ENCODE assay signal across 9 cellular contexts in the genomic region with DNA sequence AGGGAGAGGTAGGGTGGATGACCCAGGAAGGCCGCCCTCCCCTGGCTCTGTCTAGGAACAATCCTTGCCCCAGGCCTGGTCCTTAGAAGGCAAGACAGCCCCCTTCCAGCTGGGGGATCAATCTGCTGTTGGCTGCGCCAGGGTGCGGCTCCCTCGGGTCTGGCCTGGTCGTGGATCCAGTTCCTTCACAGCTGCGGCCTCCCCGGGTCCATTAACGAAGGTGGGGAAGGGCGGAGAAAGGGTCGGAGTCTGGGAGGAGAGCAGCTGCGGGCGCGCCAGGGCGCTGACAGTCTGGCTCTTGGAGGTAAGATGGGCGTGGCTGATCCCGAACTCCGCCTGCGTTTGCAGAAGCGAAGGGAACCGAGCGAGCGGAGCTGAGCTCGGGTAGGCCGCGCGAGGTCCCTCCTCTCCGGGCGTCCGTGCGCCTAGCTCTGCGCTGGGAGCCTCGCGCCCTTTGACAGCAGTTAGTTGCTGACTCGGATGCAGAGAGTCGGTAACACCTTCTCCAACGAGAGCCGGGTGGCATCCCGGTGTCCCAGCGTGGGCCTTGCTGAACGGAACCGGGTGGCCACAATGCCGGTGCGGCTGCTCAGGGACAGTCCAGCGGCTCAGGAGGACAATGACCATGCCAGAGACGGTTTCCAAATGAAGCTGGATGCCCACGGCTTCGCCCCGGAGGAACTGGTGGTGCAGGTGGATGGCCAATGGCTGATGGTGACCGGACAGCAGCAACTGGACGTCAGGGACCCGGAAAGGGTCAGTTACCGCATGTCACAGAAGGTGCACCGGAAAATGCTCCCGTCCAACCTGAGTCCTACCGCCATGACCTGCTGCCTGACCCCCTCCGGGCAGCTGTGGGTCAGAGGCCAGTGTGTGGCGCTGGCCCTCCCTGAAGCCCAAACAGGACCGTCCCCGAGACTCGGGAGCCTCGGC. TPM values are rescaled to one million over a fixed set of nuclear protein-coding genes. Genes with fewer than 3 reads are reported as not detected.
DNase-seq lines count a peak whose midpoint lies in the region; ATAC-seq, FAIRE-seq and TF ChIP-seq lines count a peak whose summit lies in the region.
"Had no signal": no experiment of that assay in that cellular context is flagged by ENCODE, and none has a peak within 500 bp of the region (broad histone marks: within the 10 kb centered on the region; RNA-seq: fewer than 3 reads in every experiment).

A gene with protein sequence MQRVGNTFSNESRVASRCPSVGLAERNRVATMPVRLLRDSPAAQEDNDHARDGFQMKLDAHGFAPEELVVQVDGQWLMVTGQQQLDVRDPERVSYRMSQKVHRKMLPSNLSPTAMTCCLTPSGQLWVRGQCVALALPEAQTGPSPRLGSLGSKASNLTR (plus strand): TSS at position 434 of the 933 bp plus-strand sequence. CDS start 47 bp downstream, at position 481.

- peaks cover 4 to 22% (median 16%) of the 10 kb centered on the region in 4 experiments; a peak in 7 of 8 replicates for H3K36me3 ChIP-seq in H1 (ENCODE audit: control insufficient read depth in 2 of 4, insufficient read depth in 4 of 4, low read length in 3 of 4)

- peak within 1 kb of the TSS; percentile 29; the same call in 1 of the 2 replicates for H4K8ac ChIP-seq in H1 (ENCODE audit: extremely low read depth, insufficient read depth, low read length)

- H3K23me2 ChIP-seq in H1 (ENCODE audit: low read depth, low read length), result peaks cover 10% of the 10 kb centered on the region

- H3K9me3 Mint-ChIP-seq in naive B cell, result no peaks in the 10 kb centered on the region

- no peak for FAIRE-seq in H1 (lab: Jason Lieb, UNC)

- no peaks in the 10 kb centered on the region; the same call in 1 of the 2 replicates for H3K79me1 ChIP-seq in H1 (ENCODE audit: low read depth, low read length)

- peak within 1 kb of the TSS; percentile 7 for H3K56ac ChIP-seq in H1 (replicated peaks; ENCODE audit: insufficient read length, low read depth, low read length)

- 41% methylated on average over 61 of the region's 61 CpGs; no CpG with 5 or more reads in 1 of the 2 experiments for WGBS in H1 (ENCODE audit: extremely low coverage in 1 of 2, insufficient coverage in 1 of 2, insufficient read length in 1 of 2, insufficient replicate concordance in 2 of 2, low coverage in 1 of 2, low lambda C conversion rate in 2 of 2, missing lambda C conversion rate in 1 of 2), 2 experiments

- H2BK15ac ChIP-seq in H1 (ENCODE audit: low read length), result 0 out of 2 replicates have a peak within 1 kb of the TSS, but pooled peaks have one; percentile 29

- peak within 1 kb of the TSS; percentile 31 for H4K5ac ChIP-seq in H1 (ENCODE audit: insufficient read length, low read depth, low read length)

- TF ChIP-seq RAD21 in H1 (IDR thresholded peaks at IDR 0.05 in 1 of 2, conservative IDR thresholded peaks at IDR 0.05 in 1 of 2; ENCODE audit: low read depth in 2 of 2, low read length in 2 of 2), result no peak

- TF ChIP-seq POLR2A in H1 (IDR thresholded peaks at IDR 0.05; ENCODE audit: control extremely low read depth in 1 of 2, low read depth in 2 of 2, low read length in 2 of 2), result no peak; a peak in 1 of 3 replicates

- H3K9ac ChIP-seq in H1 (replicated peaks in 1 of 4; ENCODE audit: extremely low read depth in 1 of 4, low read depth in 3 of 4, low read length in 3 of 4), result no peak within 1 kb of the TSS; a peak in 1 of 7 replicates

- H3K79me2 ChIP-seq in H1 (ENCODE audit: control insufficient read depth in 1 of 2, insufficient read depth in 2 of 2, low read length in 2 of 2), result no peaks in the 10 kb centered on the region

- no peak within 1 kb of the TSS for H3K14ac ChIP-seq in H1 (ENCODE audit: insufficient read length)

- H3K27me3 ChIP-seq in H1 (replicated peaks in 1 of 4; ENCODE audit: control insufficient read depth in 3 of 4, extremely low read depth in 1 of 4, insufficient read depth in 3 of 4, low read length in 3 of 4), result no peaks in the 10 kb centered on the region; a peak in 2 of 7 replicates

- H3K4me3 ChIP-seq in H1 (ENCODE audit: extremely low read depth in 1 of 4, insufficient read depth in 2 of 4, low read depth in 3 of 4, low read length in 4 of 4), result peak within 1 kb of the TSS; percentile 1 to 50 (median 34); a peak in 7 of 8 replicates

- peak within 1 kb of the TSS; percentile 62; the same call in 1 of the 2 replicates for H2AFZ ChIP-seq in H1 (ENCODE audit: low read length)

- H2AK5ac ChIP-seq in H1 (ENCODE audit: low read depth, low read length), result peak within 1 kb of the TSS; percentile 33; the same call in 1 of the 2 replicates

- H3K36me3 Mint-ChIP-seq in naive B cell, result peaks cover 5 to 29% of the 10 kb centered on the region in 2 donors

- H4K91ac ChIP-seq in H1 (replicated peaks; ENCODE audit: insufficient read length, low read length), result peak within 1 kb of the TSS; percentile 58

- peak within 1 kb of the TSS; percentile 75; the same call in 1 of the 2 replicates for H2BK12ac ChIP-seq in H1 (ENCODE audit: low read depth, low read length)

- peak within 1 kb of the TSS; percentile 48 for H3K4ac ChIP-seq in H1 (replicated peaks; ENCODE audit: insufficient read length, low read depth, low read length)

- no peak for TF ChIP-seq EP300 in H1 (IDR thresholded peaks at IDR 0.05; ENCODE audit: borderline replicate concordance in 1 of 2, low read depth in 2 of 2, low read length in 2 of 2)

- H3K27ac ChIP-seq in H1 (ENCODE audit: low read depth, low read length), result no peak within 1 kb of the TSS

- ATAC-seq in naive B cell (ENCODE audit: low read depth in 2 of 2) (no peak), HG02885 (IDR thresholded peaks at IDR 0.05; ENCODE audit: poor library complexity, unreplicated experiment) (no peak), GM18873 (IDR thresholded peaks at IDR 0.05; ENCODE audit: low FRiP score, unreplicated experiment) (no peak), HG03108 (IDR thresholded peaks at IDR 0.05; ENCODE audit: unreplicated experiment) (no peak)

- TF ChIP-seq CTCF in H1 (IDR thresholded peaks at IDR 0.05; ENCODE audit: control extremely low read depth in 1 of 3, insufficient read depth in 1 of 3, low read depth in 1 of 3, low read length in 3 of 3), result no peak

- peak within 1 kb of the TSS in 1 of 6 donors; percentile 51 for H3K27ac Mint-ChIP-seq in naive B cell

- H3K4me2 ChIP-seq in H1 (ENCODE audit: insufficient read depth in 1 of 2, low read depth in 2 of 2, low read length in 2 of 2), result peak within 1 kb of the TSS; percentile 70 to 80

- H3K9me3 ChIP-seq in H1 (ENCODE audit: insufficient read depth in 2 of 2, low read depth in 1 of 2, low read length in 1 of 2), result no peaks in the 10 kb centered on the region

- H2BK20ac ChIP-seq in H1 (ENCODE audit: low read length), result no peak within 1 kb of the TSS

- no peak within 1 kb of the TSS for H3K23ac ChIP-seq in H1 (ENCODE audit: insufficient read length)

- peak within 1 kb of the TSS; percentile 90 for H3K18ac ChIP-seq in H1 (ENCODE audit: extremely low read depth, low read length)

- H3K27me3 Mint-ChIP-seq in naive B cell, result no peaks in the 10 kb centered on the region

- CTCF ChIA-PET in H1 (lab: Charles Lee; ENCODE audit: partially characterized antibody), result interaction anchor here (1.0 to 39.4 kb wide), 14 partner anchors 9 to 405 kb away, joined by 3 to 1084 read pairs (median 6); a partner anchor contains a TSS

- H4K20me1 ChIP-seq in H1 (replicated peaks in 1 of 2; ENCODE audit: control insufficient read depth in 1 of 2, insufficient read depth in 2 of 2, low read length in 2 of 2), result peaks cover 0 to under 1% of the 10 kb centered on the region in 2 experiments

- no peak within 1 kb of the TSS for H2BK120ac ChIP-seq in H1 (replicated peaks; ENCODE audit: low read depth, low read length)

- POLR2A ChIA-PET in H1 (lab: Charles Lee; ENCODE audit: partially characterized antibody), result interaction anchor here (0.6 to 3.8 kb wide), 10 partner anchors 8 to 300 kb away, joined by 3 to 51 read pairs (median 4); a partner anchor contains a TSS

- DNase-seq in COLO668 (lab: John Stamatoyannopoulos, UW; ENCODE audit: unreplicated experiment) (peak; percentile 48), NCI-H2171 (lab: John Stamatoyannopoulos, UW) (peak; percentile 92), H1 (ENCODE audit: low read depth in 1 of 2, low spot score in 2 of 2) (peak; percentile 54 to 86), naive B cell (no peak), D341Med (ENCODE audit: low spot score) (no peak)
- DNase-seq: stimulated activated CD4-positive, alpha-beta T cell treated with anti-CD3 and anti-CD28 coated beads, Interleukin-2, amount 100 ng/mL, for 24 hours had no signal

- peaks cover 0 to 17% (median 13%) of the 10 kb centered on the region in 4 experiments; a peak in 6 of 7 replicates for H3K4me1 ChIP-seq in H1 (replicated peaks in 1 of 4; ENCODE audit: control insufficient read depth in 3 of 4, insufficient read depth in 4 of 4, low read length in 3 of 4)

- no peak within 1 kb of the TSS for H2BK5ac ChIP-seq in H1 (ENCODE audit: low read depth, low read length)

- H3K4me3 Mint-ChIP-seq in naive B cell, result peak within 1 kb of the TSS; percentile 57 to 89 (median 75)

- H3K4me1 Mint-ChIP-seq in naive B cell, result peaks cover 22 to 46% (median 25%) of the 10 kb centered on the region in 3 donors

TF ChIP-seq in H1, 55 proteins besides CTCF, POLR2A, EP300 and RAD21 (continues in another document):
- TF ChIP-seq TAF1 (IDR thresholded peaks at IDR 0.05; ENCODE audit: low read depth, low read length) (0 out of 2 replicates have a peak, but pooled peaks have one; percentile 27), NRF1 (IDR thresholded peaks at IDR 0.05; ENCODE audit: low read depth, low read length) (no peak), TBP (IDR thresholded peaks at IDR 0.05; ENCODE audit: low read depth, low read length) (peak; percentile 80), ASH2L (IDR thresholded peaks at IDR 0.05; ENCODE audit: low read length) (peak; percentile 46), KDM1A (IDR thresholded peaks at IDR 0.05; ENCODE audit: borderline replicate concordance, low read length) (no peak; the same call in 1 of the 2 replicates), POLR2AphosphoS5 (IDR thresholded peaks at IDR 0.05; ENCODE audit: low read depth, low read length) (no peak), EZH2 (IDR thresholded peaks at IDR 0.05; ENCODE audit: low read depth, low read length, severe bottlenecking) (no peak), BACH1 (IDR thresholded peaks at IDR 0.05; ENCODE audit: low read length) (no peak)

RNA-seq across cellular contexts. Expression of the gene that starts here (rescaled TPM):
- total RNA-seq in H1 (2021; fragmentation: NEBNext Ultra II Directional; extraction: Animal tissue kit (Norgen Biotek cat#: 25700)), result 0.30 and 0.33 TPM in 2 replicates
- polyA plus RNA-seq in H1 (2011; rRNA removed) (0.25 and 0.27 TPM in 2 replicates), naive B cell (ENCODE audit: low read depth in 6 of 6) (under 1 TPM in 4 of 6 donors, not detected in 2; 0.17 to 0.37 (median 0.25) TPM)
- polyA plus RNA-seq in H1 (2011; cell fraction: cytosol; rRNA removed), result 0.39 TPM
- 1.1 TPM for polyA plus RNA-seq in H1 (2011; cell fraction: nucleus; rRNA removed)
- 0.27 to 0.55 TPM (median 0.32 TPM) in 4 replicates for polyA plus RNA-seq in H1 (2012, experiment 1 of 2)
- 0.29 TPM for polyA plus RNA-seq in H1 (2012, experiment 2 of 2)
- polyA plus RNA-seq in H1 (2013, experiment 1 of 2), result 0.24 TPM
- polyA plus RNA-seq in H1 (2013, experiment 2 of 2), result 0.20 TPM
- 0.15 and 0.16 TPM in 2 replicates for polyA minus RNA-seq in H1 (2011; rRNA and poly(A)+ RNA removed)
- not detected for polyA minus RNA-seq in H1 (2011; cell fraction: cytosol; rRNA and poly(A)+ RNA removed)
- 0.70 TPM for polyA minus RNA-seq in H1 (2011; cell fraction: nucleus; rRNA and poly(A)+ RNA removed)

Comparison
In these comparisons a context has a peak if more than half of its experiments do, and no peak if none do; other contexts are left out.
1. DNase-seq: peak in COLO668 (single experiment), NCI-H2171 (single experiment) and H1 (2 of 2); none in naive B cell (single experiment) and D341Med (single experiment).